21 cellular contexts compared by ENCODE assay signal in the genomic region with DNA sequence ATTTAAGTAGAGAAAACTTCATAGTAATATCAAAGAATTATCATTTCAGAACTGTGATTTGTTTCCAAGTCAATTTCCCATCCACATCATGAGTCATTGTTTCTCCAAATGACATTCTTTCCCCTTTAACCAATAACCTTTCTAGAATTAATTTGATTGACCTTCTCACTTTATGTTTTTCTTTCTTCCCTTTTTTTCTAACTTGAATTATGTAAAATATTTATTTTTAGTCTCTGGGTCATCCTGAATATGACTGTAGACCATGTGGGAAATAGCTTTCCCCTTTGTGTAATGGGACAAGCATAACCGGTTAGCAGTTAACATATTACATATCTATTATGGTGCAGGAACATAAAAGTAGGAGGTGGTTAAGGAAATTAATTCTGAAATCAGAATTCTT.
DNase-seq lines count a peak whose midpoint lies in the region; FAIRE-seq and TF ChIP-seq lines count a peak whose summit lies in the region.
"Had no signal": no experiment of that assay in that cellular context is flagged by ENCODE, and none has a peak within 500 bp of the region (broad histone marks: within the 10 kb centered on the region; RNA-seq: fewer than 3 reads in every experiment).

No MANE protein-coding gene starts in this region.

- no peak overlapping the region for H3K4me3 ChIP-seq in fibroblast of the aortic adventitia (ENCODE audit: low read depth, low read length)
- no peak overlapping the region for H3K4me3 ChIP-seq in tibial nerve
- H3K4me3 ChIP-seq: BLaER1, GM23248 had no signal

- peak; percentile 8 for FAIRE-seq in endometrium (lab: Jason Lieb, UNC)
- no peak for FAIRE-seq in RCC 7860 (lab: Jason Lieb, UNC)
- FAIRE-seq: GM12892, GM18507 had no signal

- 27 to 47% methylated on average over 1 of the region's 1 CpG for WGBS in tibial nerve, 2 donors

- no peak for TF ChIP-seq POLR2A in tibial nerve (IDR thresholded peaks at IDR 0.05)

- no peaks in the 10 kb centered on the region for H3K27me3 ChIP-seq in tibial nerve
- H3K27me3 ChIP-seq: BLaER1 had no signal

- H3K36me3 ChIP-seq in tibial nerve = no peaks in the 10 kb centered on the region
- H3K36me3 ChIP-seq: BLaER1 had no signal

- DNase-seq in LHCN-M2 (ENCODE audit: low read depth) (peak; percentile 35), fibroblast of the aortic adventitia (ENCODE audit: low read depth) (peak; percentile 13), stromal cell of bone marrow (ENCODE audit: low read depth) (peak; percentile 69), tibial nerve (ENCODE audit: low spot score in 2 of 2) (no peak), RCC 7860 (ENCODE audit: low spot score) (no peak), UCSD-AML1 (lab: John Stamatoyannopoulos, UW; ENCODE audit: unreplicated experiment) (no peak), NCI-H82 (lab: John Stamatoyannopoulos, UW) (no peak)
- DNase-seq: Calu3; CD4-positive, alpha-beta memory T cell; GM23248; KBM-7; MV-4-11; NCI-H1694 treated with DMSO at 0.1 percent for 48 hours; NCI-H2107; NCI-H510A; NCI-H748 treated with DMSO at 0.1 percent for 48 hours; SIG-M5 had no signal

- no peak overlapping the region for H3K27ac ChIP-seq in tibial nerve
- H3K27ac ChIP-seq: BLaER1, GM23248 had no signal

- H3K4me1 ChIP-seq in tibial nerve = no peaks in the 10 kb centered on the region
- H3K4me1 ChIP-seq: BLaER1 had no signal

- no peaks in the 10 kb centered on the region for H3K9me3 ChIP-seq in tibial nerve

- TF ChIP-seq CTCF in fibroblast of the aortic adventitia (IDR thresholded peaks at IDR 0.05; ENCODE audit: insufficient read depth, low read length) = no peak
- TF ChIP-seq CTCF in tibial nerve (IDR thresholded peaks at IDR 0.05) = no peak

- no peak for TF ChIP-seq EP300 in tibial nerve (IDR thresholded peaks at IDR 0.05)

Comparison
In these comparisons a context has a peak if more than half of its experiments do, and no peak if none do; other contexts are left out.
1. DNase-seq: peak in LHCN-M2 (single experiment), fibroblast of the aortic adventitia (single experiment) and stromal cell of bone marrow (single experiment); none in tibial nerve (0 of 2), RCC 7860 (single experiment), UCSD-AML1 (single experiment) and NCI-H82 (single experiment).